Comparison of ENCODE assay signal across 8 cellular contexts in the genomic region with DNA sequence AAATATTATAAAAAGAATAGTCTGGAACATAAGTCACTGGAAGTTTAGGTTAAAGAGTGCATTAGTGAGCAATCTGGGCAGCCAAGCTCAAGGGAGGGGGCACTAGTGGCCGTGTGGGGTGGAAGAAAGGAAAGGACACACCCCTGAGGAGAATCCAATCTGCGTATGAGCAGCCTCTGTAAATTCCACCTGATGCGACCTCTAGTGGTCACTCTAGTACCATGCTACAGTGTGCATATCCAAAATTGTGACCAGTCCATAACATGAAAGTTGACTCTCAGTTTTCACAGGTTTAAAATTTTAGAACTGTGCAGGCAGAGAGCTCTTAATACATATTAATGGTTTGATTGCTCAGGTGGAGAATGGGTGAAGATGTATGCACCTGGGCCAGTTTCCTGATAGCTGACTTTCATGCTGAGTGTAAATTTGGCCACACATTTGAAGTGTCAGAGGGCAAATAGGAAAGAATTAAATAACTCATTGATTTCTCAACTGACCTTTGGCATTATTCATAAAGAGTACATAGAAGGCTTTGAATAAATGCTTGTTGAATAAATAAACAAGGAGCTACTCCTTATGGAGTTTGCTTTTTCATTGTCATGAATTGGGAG.
DNase-seq lines count a peak whose midpoint lies in the region; ATAC-seq, FAIRE-seq and TF ChIP-seq lines count a peak whose summit lies in the region.

No MANE protein-coding gene starts in this region.

- H3K9me3 Mint-ChIP-seq in T-helper 2 cell treated with Interferon-gamma antibody and Interleukin-4, amounts not matched to agents 5 μg/mL and 100 μg/mL, for 36 hours = peaks cover 4% of the 10 kb centered on the region

- FAIRE-seq in bronchial epithelial cell (lab: Jason Lieb, UNC) = no peak

- H3K27ac Mint-ChIP-seq in T-helper 2 cell treated with Interferon-gamma antibody and Interleukin-4, amounts not matched to agents 5 μg/mL and 100 μg/mL, for 36 hours = no peak overlapping the region

- H3K4me1 Mint-ChIP-seq in T-helper 2 cell treated with Interferon-gamma antibody and Interleukin-4, amounts not matched to agents 5 μg/mL and 100 μg/mL, for 36 hours (ENCODE audit: low read depth) = no peaks in the 10 kb centered on the region

- ATAC-seq in GM18517 (IDR thresholded peaks at IDR 0.05; ENCODE audit: unreplicated experiment) (peak; percentile 97), HG02885 (IDR thresholded peaks at IDR 0.05; ENCODE audit: poor library complexity, unreplicated experiment) (peak; percentile 96)

- peaks cover 11% of the 10 kb centered on the region for H3K27me3 Mint-ChIP-seq in T-helper 2 cell treated with Interferon-gamma antibody and Interleukin-4, amounts not matched to agents 5 μg/mL and 100 μg/mL, for 36 hours (ENCODE audit: low read depth)

- H3K36me3 Mint-ChIP-seq in T-helper 2 cell treated with Interferon-gamma antibody and Interleukin-4, amounts not matched to agents 5 μg/mL and 100 μg/mL, for 36 hours (ENCODE audit: low read depth) = no peaks in the 10 kb centered on the region

- no peaks in the 10 kb centered on the region for H3K36me3 ChIP-seq in bronchial epithelial cell (ENCODE audit: control insufficient read depth, insufficient read depth, low read length)

- no peak overlapping the region for H3K4me3 Mint-ChIP-seq in T-helper 2 cell treated with Interferon-gamma antibody and Interleukin-4, amounts not matched to agents 5 μg/mL and 100 μg/mL, for 36 hours

- H3K27me3 ChIP-seq in bronchial epithelial cell (ENCODE audit: control insufficient read depth, insufficient read depth, low read length) = no peaks in the 10 kb centered on the region

- H3K4me3 ChIP-seq in AG10803 (ENCODE audit: low read length) (no peak overlapping the region), bronchial epithelial cell (ENCODE audit: low read depth, low read length) (no peak overlapping the region)

- DNase-seq in AG10803 (ENCODE audit: low read depth) (peak; percentile 51), NCI-H1417 (lab: John Stamatoyannopoulos, UW) (peak; percentile 70 to 91 (median 86)), bronchial epithelial cell (ENCODE audit: low read depth) (peak; percentile 78), kidney tubule cell (ENCODE audit: low spot score) (peak; percentile 67)
- DNase-seq in T-helper 2 cell treated with Interferon-gamma antibody and Interleukin-4, amounts not matched to agents 5 μg/mL and 100 μg/mL, for 36 hours (ENCODE audit: low spot score) = peak; percentile 31
- peak in 2 of 3 donors; percentile 27 to 44 for DNase-seq in stimulated activated CD4-positive, alpha-beta T cell treated with anti-CD3 and anti-CD28 coated beads, TNF-alpha, amount 100 ng/mL, for 48 hours (ENCODE audit: low read depth in 3 of 3)

- peak; percentile 95 for TF ChIP-seq CTCF in AG10803 (conservative IDR thresholded peaks at IDR 0.05; ENCODE audit: low read length)
- TF ChIP-seq CTCF in bronchial epithelial cell (IDR thresholded peaks at IDR 0.05; ENCODE audit: insufficient read depth, low read length, severe bottlenecking) = peak; percentile 83

Comparison
In these comparisons a context has a peak if more than half of its experiments do, and no peak if none do; other contexts are left out.
1. DNase-seq: peak in every context shown above with its lines; median percentile 86 in NCI-H1417; 78 in bronchial epithelial cell; 67 in kidney tubule cell; 51 in AG10803; 36 in stimulated activated CD4-positive, alpha-beta T cell treated with anti-CD3 and anti-CD28 coated beads, TNF-alpha, amount 100 ng/mL, for 48 hours; 31 in T-helper 2 cell treated with Interferon-gamma antibody and Interleukin-4, amounts not matched to agents 5 μg/mL and 100 μg/mL, for 36 hours.